1 cellular context compared by ENCODE assay signal in genomic region chr22:21585389-21585788, GRCh38.
TF ChIP-seq lines count a peak whose summit lies in the region.

No MANE protein-coding gene starts in this region.

TF ChIP-seq in K562, 482 proteins besides CTCF, POLR2A, EP300 and RAD21 (continues in another document):
- no peak for TF ChIP-seq ZNF76 (CRISPR knock-in tag; IDR thresholded peaks at IDR 0.05; ENCODE audit: borderline replicate concordance)
- TF ChIP-seq PHF8 (IDR thresholded peaks at IDR 0.05; ENCODE audit: borderline replicate concordance, low read length): no peak
- TF ChIP-seq NELFE (IDR thresholded peaks at IDR 0.05; ENCODE audit: insufficient read depth, insufficient read length): no peak
- TF ChIP-seq ZNF133 (CRISPR knock-in tag; IDR thresholded peaks at IDR 0.05): peak; percentile 3; the same call in 1 of the 2 replicates
- no peak for TF ChIP-seq ZNF511 (CRISPR knock-in tag; IDR thresholded peaks at IDR 0.05)
- TF ChIP-seq, protein P1, sequence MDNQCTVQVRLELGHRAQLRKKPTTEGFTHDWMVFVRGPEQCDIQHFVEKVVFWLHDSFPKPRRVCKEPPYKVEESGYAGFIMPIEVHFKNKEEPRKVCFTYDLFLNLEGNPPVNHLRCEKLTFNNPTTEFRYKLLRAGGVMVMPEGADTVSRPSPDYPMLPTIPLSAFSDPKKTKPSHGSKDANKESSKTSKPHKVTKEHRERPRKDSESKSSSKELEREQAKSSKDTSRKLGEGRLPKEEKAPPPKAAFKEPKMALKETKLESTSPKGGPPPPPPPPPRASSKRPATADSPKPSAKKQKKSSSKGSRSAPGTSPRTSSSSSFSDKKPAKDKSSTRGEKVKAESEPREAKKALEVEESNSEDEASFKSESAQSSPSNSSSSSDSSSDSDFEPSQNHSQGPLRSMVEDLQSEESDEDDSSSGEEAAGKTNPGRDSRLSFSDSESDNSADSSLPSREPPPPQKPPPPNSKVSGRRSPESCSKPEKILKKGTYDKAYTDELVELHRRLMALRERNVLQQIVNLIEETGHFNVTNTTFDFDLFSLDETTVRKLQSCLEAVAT (IDR thresholded peaks at IDR 0.05): no peak
- TF ChIP-seq, protein P2, sequence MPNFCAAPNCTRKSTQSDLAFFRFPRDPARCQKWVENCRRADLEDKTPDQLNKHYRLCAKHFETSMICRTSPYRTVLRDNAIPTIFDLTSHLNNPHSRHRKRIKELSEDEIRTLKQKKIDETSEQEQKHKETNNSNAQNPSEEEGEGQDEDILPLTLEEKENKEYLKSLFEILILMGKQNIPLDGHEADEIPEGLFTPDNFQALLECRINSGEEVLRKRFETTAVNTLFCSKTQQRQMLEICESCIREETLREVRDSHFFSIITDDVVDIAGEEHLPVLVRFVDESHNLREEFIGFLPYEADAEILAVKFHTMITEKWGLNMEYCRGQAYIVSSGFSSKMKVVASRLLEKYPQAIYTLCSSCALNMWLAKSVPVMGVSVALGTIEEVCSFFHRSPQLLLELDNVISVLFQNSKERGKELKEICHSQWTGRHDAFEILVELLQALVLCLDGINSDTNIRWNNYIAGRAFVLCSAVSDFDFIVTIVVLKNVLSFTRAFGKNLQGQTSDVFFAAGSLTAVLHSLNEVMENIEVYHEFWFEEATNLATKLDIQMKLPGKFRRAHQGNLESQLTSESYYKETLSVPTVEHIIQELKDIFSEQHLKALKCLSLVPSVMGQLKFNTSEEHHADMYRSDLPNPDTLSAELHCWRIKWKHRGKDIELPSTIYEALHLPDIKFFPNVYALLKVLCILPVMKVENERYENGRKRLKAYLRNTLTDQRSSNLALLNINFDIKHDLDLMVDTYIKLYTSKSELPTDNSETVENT (CRISPR knock-in tag; IDR thresholded peaks at IDR 0.05): no peak
- 0 out of 4 replicates have a peak, but pooled peaks of 1 of the 2 experiments have one; percentile 44 for TF ChIP-seq UBTF (IDR thresholded peaks at IDR 0.05; ENCODE audit: borderline replicate concordance in 1 of 2, low read depth in 2 of 2, low read length in 2 of 2)
- no peak for TF ChIP-seq PREB (CRISPR knock-in tag; IDR thresholded peaks at IDR 0.05)
- TF ChIP-seq MBD2 (IDR thresholded peaks at IDR 0.05; ENCODE audit: borderline replicate concordance, low read depth): no peak
- TF ChIP-seq POLR3G (IDR thresholded peaks at IDR 0.05; ENCODE audit: extremely low read depth, insufficient read length, insufficient replicate concordance): no peak
- no peak for TF ChIP-seq CTBP1 (IDR thresholded peaks at IDR 0.05; ENCODE audit: borderline replicate concordance)
- no peak for TF ChIP-seq HNRNPLL (IDR thresholded peaks at IDR 0.05; ENCODE audit: low read depth, low read length, poor library complexity, severe bottlenecking)
- TF ChIP-seq, protein P3, sequence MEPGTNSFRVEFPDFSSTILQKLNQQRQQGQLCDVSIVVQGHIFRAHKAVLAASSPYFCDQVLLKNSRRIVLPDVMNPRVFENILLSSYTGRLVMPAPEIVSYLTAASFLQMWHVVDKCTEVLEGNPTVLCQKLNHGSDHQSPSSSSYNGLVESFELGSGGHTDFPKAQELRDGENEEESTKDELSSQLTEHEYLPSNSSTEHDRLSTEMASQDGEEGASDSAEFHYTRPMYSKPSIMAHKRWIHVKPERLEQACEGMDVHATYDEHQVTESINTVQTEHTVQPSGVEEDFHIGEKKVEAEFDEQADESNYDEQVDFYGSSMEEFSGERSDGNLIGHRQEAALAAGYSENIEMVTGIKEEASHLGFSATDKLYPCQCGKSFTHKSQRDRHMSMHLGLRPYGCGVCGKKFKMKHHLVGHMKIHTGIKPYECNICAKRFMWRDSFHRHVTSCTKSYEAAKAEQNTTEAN (CRISPR knock-in tag; IDR thresholded peaks at IDR 0.05): no peak
- no peak for TF ChIP-seq ZNF318 (IDR thresholded peaks at IDR 0.05; ENCODE audit: borderline replicate concordance in 1 of 2, low read depth in 1 of 2)
- TF ChIP-seq ATF4 (CRISPR knock-in tag; IDR thresholded peaks at IDR 0.05): no peak
- 0 out of 2 replicates have a peak, but pooled peaks have one; percentile 26 for TF ChIP-seq XRCC5 (IDR thresholded peaks at IDR 0.05; ENCODE audit: low read depth, low read length)
- peak; percentile 7; the same call in 1 of the 2 replicates for TF ChIP-seq ZNF263 (CRISPR knock-in tag; IDR thresholded peaks at IDR 0.05; ENCODE audit: borderline replicate concordance)
- no peak for TF ChIP-seq MBD1 (CRISPR knock-in tag; IDR thresholded peaks at IDR 0.05)
- TF ChIP-seq, protein P4, sequence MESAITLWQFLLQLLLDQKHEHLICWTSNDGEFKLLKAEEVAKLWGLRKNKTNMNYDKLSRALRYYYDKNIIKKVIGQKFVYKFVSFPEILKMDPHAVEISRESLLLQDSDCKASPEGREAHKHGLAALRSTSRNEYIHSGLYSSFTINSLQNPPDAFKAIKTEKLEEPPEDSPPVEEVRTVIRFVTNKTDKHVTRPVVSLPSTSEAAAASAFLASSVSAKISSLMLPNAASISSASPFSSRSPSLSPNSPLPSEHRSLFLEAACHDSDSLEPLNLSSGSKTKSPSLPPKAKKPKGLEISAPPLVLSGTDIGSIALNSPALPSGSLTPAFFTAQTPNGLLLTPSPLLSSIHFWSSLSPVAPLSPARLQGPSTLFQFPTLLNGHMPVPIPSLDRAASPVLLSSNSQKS (CRISPR knock-in tag; IDR thresholded peaks at IDR 0.05): no peak
- TF ChIP-seq MTA1 (IDR thresholded peaks at IDR 0.05; ENCODE audit: borderline replicate concordance): no peak
- TF ChIP-seq CEBPZ (IDR thresholded peaks at IDR 0.05; ENCODE audit: borderline replicate concordance, low read depth, low read length): no peak
